1 cellular context compared by ENCODE assay signal in the genomic region with DNA sequence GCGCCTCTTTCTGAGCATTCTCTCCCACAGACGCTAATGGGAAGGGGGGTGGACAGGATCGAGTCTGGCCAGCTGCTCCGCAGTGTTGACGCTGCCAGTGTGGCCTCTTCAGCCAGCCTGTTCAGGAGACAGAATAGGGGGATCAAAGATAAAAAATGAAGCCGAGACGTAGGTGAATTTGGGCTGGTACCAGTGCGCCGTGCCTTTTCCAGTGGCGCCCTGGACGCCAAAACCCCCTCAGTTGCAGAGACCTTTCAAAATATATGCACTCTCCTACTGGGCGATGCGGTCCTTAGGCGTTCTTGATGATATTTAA.
TF ChIP-seq lines count a peak whose summit lies in the region.

No MANE protein-coding gene starts in this region.

TF ChIP-seq in K562, 482 proteins besides CTCF, POLR2A, EP300 and RAD21 (continued from another document and continues in another):
- TF ChIP-seq, protein P1, sequence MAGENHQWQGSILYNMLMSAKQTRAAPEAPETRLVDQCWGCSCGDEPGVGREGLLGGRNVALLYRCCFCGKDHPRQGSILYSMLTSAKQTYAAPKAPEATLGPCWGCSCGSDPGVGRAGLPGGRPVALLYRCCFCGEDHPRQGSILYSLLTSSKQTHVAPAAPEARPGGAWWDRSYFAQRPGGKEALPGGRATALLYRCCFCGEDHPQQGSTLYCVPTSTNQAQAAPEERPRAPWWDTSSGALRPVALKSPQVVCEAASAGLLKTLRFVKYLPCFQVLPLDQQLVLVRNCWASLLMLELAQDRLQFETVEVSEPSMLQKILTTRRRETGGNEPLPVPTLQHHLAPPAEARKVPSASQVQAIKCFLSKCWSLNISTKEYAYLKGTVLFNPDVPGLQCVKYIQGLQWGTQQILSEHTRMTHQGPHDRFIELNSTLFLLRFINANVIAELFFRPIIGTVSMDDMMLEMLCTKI (IDR thresholded peaks at IDR 0.05; ENCODE audit: partially characterized antibody) = no peak
- TF ChIP-seq MYBL2 (IDR thresholded peaks at IDR 0.05; ENCODE audit: low read depth) (no peak), MYBL2 (CRISPR knock-in tag; IDR thresholded peaks at IDR 0.05; ENCODE audit: borderline replicate concordance) (no peak), TEAD4 (IDR thresholded peaks at IDR 0.05; ENCODE audit: low read length) (no peak), TEAD4 (CRISPR knock-in tag; IDR thresholded peaks at IDR 0.05; ENCODE audit: borderline replicate concordance) (no peak), ZNF174 (CRISPR knock-in tag; IDR thresholded peaks at IDR 0.05) (no peak), IFI16 (CRISPR knock-in tag; IDR thresholded peaks at IDR 0.05) (no peak), ZBTB1 (CRISPR knock-in tag; IDR thresholded peaks at IDR 0.05; ENCODE audit: borderline replicate concordance, low read depth) (no peak), LARP7 (IDR thresholded peaks at IDR 0.05) (no peak), EZH2 (IDR thresholded peaks at IDR 0.05; ENCODE audit: borderline replicate concordance, low read depth, low read length) (no peak), THRAP3 (IDR thresholded peaks at IDR 0.05; ENCODE audit: borderline replicate concordance) (no peak), PHB (CRISPR knock-in tag; IDR thresholded peaks at IDR 0.05) (no peak), MEIS2 (IDR thresholded peaks at IDR 0.05; ENCODE audit: partially characterized antibody) (no peak), SIN3A (IDR thresholded peaks at IDR 0.05; ENCODE audit: borderline replicate concordance in 2 of 2, control insufficient read depth in 1 of 2, low read depth in 2 of 2, low read length in 2 of 2) (peak in 1 of 2 experiments; percentile 37; a peak in 1 of 4 replicates), HOXB6 (CRISPR knock-in tag; IDR thresholded peaks at IDR 0.05; ENCODE audit: borderline replicate concordance) (no peak), TCF3 (CRISPR knock-in tag; IDR thresholded peaks at IDR 0.05) (no peak), ZFP36 (IDR thresholded peaks at IDR 0.05; ENCODE audit: low read depth, low read length, partially characterized antibody) (no peak), ZNF224 (CRISPR knock-in tag; IDR thresholded peaks at IDR 0.05) (no peak), HNRNPK (IDR thresholded peaks at IDR 0.05; ENCODE audit: low read depth, low read length, poor library complexity, severe bottlenecking) (no peak), FOXJ3 (CRISPR knock-in tag; IDR thresholded peaks at IDR 0.05) (no peak), CHD1 (IDR thresholded peaks at IDR 0.05; ENCODE audit: low read length) (peak; percentile 13), TAF9B (IDR thresholded peaks at IDR 0.05; ENCODE audit: partially characterized antibody) (no peak), ZNF41 (CRISPR knock-in tag; conservative IDR thresholded peaks at IDR 0.05) (no peak), RAD51 (IDR thresholded peaks at IDR 0.05; ENCODE audit: borderline replicate concordance, low read depth) (no peak), YBX1 (IDR thresholded peaks at IDR 0.05) (no peak), FOXK1 (CRISPR knock-in tag; IDR thresholded peaks at IDR 0.05; ENCODE audit: borderline replicate concordance) (0 out of 2 replicates have a peak, but pooled peaks have one; percentile 22), DIDO1 (tag; IDR thresholded peaks at IDR 0.05; ENCODE audit: low read depth) (no peak), MCM5 (IDR thresholded peaks at IDR 0.05; ENCODE audit: low read depth) (no peak), MYNN (IDR thresholded peaks at IDR 0.05) (0 out of 2 replicates have a peak, but pooled peaks have one; percentile 4), MYNN (CRISPR knock-in tag; IDR thresholded peaks at IDR 0.05) (no peak), SPI1 (IDR thresholded peaks at IDR 0.05; ENCODE audit: borderline replicate concordance, low read depth, low read length) (no peak), BCOR (IDR thresholded peaks at IDR 0.05) (peak; percentile 6; the same call in 1 of the 2 replicates), NELFE (IDR thresholded peaks at IDR 0.05; ENCODE audit: insufficient read depth, insufficient read length) (no peak), CTBP1 (IDR thresholded peaks at IDR 0.05; ENCODE audit: borderline replicate concordance) (no peak)
- TF ChIP-seq, protein P2, sequence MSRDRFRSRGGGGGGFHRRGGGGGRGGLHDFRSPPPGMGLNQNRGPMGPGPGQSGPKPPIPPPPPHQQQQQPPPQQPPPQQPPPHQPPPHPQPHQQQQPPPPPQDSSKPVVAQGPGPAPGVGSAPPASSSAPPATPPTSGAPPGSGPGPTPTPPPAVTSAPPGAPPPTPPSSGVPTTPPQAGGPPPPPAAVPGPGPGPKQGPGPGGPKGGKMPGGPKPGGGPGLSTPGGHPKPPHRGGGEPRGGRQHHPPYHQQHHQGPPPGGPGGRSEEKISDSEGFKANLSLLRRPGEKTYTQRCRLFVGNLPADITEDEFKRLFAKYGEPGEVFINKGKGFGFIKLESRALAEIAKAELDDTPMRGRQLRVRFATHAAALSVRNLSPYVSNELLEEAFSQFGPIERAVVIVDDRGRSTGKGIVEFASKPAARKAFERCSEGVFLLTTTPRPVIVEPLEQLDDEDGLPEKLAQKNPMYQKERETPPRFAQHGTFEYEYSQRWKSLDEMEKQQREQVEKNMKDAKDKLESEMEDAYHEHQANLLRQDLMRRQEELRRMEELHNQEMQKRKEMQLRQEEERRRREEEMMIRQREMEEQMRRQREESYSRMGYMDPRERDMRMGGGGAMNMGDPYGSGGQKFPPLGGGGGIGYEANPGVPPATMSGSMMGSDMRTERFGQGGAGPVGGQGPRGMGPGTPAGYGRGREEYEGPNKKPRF (IDR thresholded peaks at IDR 0.05; ENCODE audit: low read depth, low read length) = no peak
- TF ChIP-seq, protein P3, sequence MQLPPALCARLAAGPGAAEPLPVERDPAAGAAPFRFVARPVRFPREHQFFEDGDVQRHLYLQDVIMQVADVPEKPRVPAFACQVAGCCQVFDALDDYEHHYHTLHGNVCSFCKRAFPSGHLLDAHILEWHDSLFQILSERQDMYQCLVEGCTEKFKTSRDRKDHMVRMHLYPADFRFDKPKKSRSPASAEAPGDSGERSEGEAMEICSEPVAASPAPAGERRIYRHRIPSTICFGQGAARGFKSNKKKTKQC (CRISPR knock-in tag; IDR thresholded peaks at IDR 0.05) = no peak
- TF ChIP-seq, protein P4, sequence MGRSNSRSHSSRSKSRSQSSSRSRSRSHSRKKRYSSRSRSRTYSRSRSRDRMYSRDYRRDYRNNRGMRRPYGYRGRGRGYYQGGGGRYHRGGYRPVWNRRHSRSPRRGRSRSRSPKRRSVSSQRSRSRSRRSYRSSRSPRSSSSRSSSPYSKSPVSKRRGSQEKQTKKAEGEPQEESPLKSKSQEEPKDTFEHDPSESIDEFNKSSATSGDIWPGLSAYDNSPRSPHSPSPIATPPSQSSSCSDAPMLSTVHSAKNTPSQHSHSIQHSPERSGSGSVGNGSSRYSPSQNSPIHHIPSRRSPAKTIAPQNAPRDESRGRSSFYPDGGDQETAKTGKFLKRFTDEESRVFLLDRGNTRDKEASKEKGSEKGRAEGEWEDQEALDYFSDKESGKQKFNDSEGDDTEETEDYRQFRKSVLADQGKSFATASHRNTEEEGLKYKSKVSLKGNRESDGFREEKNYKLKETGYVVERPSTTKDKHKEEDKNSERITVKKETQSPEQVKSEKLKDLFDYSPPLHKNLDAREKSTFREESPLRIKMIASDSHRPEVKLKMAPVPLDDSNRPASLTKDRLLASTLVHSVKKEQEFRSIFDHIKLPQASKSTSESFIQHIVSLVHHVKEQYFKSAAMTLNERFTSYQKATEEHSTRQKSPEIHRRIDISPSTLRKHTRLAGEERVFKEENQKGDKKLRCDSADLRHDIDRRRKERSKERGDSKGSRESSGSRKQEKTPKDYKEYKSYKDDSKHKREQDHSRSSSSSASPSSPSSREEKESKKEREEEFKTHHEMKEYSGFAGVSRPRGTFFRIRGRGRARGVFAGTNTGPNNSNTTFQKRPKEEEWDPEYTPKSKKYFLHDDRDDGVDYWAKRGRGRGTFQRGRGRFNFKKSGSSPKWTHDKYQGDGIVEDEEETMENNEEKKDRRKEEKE (IDR thresholded peaks at IDR 0.05; ENCODE audit: borderline replicate concordance in 1 of 2, control insufficient read depth in 1 of 2, low read depth in 2 of 2, low read length in 1 of 2) = no peak
- TF ChIP-seq, protein P5, sequence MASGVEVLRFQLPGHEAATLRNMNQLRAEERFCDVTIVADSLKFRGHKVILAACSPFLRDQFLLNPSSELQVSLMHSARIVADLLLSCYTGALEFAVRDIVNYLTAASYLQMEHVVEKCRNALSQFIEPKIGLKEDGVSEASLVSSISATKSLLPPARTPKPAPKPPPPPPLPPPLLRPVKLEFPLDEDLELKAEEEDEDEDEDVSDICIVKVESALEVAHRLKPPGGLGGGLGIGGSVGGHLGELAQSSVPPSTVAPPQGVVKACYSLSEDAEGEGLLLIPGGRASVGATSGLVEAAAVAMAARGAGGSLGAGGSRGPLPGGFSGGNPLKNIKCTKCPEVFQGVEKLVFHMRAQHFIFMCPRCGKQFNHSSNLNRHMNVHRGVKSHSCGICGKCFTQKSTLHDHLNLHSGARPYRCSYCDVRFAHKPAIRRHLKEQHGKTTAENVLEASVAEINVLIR (CRISPR knock-in tag; IDR thresholded peaks at IDR 0.05) = no peak
- TF ChIP-seq, protein P6, sequence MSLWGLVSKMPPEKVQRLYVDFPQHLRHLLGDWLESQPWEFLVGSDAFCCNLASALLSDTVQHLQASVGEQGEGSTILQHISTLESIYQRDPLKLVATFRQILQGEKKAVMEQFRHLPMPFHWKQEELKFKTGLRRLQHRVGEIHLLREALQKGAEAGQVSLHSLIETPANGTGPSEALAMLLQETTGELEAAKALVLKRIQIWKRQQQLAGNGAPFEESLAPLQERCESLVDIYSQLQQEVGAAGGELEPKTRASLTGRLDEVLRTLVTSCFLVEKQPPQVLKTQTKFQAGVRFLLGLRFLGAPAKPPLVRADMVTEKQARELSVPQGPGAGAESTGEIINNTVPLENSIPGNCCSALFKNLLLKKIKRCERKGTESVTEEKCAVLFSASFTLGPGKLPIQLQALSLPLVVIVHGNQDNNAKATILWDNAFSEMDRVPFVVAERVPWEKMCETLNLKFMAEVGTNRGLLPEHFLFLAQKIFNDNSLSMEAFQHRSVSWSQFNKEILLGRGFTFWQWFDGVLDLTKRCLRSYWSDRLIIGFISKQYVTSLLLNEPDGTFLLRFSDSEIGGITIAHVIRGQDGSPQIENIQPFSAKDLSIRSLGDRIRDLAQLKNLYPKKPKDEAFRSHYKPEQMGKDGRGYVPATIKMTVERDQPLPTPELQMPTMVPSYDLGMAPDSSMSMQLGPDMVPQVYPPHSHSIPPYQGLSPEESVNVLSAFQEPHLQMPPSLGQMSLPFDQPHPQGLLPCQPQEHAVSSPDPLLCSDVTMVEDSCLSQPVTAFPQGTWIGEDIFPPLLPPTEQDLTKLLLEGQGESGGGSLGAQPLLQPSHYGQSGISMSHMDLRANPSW (CRISPR knock-in tag; IDR thresholded peaks at IDR 0.05) = 0 out of 2 replicates have a peak, but pooled peaks have one; percentile 9
- TF ChIP-seq, protein P7, sequence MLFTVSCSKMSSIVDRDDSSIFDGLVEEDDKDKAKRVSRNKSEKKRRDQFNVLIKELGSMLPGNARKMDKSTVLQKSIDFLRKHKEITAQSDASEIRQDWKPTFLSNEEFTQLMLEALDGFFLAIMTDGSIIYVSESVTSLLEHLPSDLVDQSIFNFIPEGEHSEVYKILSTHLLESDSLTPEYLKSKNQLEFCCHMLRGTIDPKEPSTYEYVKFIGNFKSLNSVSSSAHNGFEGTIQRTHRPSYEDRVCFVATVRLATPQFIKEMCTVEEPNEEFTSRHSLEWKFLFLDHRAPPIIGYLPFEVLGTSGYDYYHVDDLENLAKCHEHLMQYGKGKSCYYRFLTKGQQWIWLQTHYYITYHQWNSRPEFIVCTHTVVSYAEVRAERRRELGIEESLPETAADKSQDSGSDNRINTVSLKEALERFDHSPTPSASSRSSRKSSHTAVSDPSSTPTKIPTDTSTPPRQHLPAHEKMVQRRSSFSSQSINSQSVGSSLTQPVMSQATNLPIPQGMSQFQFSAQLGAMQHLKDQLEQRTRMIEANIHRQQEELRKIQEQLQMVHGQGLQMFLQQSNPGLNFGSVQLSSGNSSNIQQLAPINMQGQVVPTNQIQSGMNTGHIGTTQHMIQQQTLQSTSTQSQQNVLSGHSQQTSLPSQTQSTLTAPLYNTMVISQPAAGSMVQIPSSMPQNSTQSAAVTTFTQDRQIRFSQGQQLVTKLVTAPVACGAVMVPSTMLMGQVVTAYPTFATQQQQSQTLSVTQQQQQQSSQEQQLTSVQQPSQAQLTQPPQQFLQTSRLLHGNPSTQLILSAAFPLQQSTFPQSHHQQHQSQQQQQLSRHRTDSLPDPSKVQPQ (CRISPR knock-in tag; IDR thresholded peaks at IDR 0.05; ENCODE audit: borderline replicate concordance) = no peak
- TF ChIP-seq, protein P8, sequence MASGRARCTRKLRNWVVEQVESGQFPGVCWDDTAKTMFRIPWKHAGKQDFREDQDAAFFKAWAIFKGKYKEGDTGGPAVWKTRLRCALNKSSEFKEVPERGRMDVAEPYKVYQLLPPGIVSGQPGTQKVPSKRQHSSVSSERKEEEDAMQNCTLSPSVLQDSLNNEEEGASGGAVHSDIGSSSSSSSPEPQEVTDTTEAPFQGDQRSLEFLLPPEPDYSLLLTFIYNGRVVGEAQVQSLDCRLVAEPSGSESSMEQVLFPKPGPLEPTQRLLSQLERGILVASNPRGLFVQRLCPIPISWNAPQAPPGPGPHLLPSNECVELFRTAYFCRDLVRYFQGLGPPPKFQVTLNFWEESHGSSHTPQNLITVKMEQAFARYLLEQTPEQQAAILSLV (tag; IDR thresholded peaks at IDR 0.05) = no peak
- TF ChIP-seq, protein P9, sequence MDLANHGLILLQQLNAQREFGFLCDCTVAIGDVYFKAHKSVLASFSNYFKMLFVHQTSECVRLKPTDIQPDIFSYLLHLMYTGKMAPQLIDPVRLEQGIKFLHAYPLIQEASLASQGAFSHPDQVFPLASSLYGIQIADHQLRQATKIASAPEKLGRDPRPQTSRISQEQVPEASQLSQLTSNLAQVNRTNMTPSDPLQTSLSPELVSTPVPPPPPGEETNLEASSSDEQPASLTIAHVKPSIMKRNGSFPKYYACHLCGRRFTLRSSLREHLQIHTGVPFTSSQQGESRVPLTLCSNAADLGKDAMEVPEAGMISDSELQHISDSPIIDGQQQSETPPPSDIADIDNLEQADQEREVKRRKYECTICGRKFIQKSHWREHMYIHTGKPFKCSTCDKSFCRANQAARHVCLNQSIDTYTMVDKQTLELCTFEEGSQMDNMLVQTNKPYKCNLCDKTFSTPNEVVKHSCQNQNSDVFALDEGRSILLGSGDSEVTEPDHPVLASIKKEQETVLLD (IDR thresholded peaks at IDR 0.05) = no peak
